In genomic region chr4:109574931-109575804, GRCh38 we compare ENCODE assay signal across 1 cellular context.
TF ChIP-seq lines count a peak whose summit lies in the region.

No MANE protein-coding gene starts in this region.

TF ChIP-seq in HEK293, 187 proteins besides CTCF, POLR2A, EP300 and RAD21 (continued from another document):
- TF ChIP-seq TSHZ1 (tag by site-specific recombination; IDR thresholded peaks at IDR 0.05; ENCODE audit: borderline replicate concordance): peak; percentile 42; the same call in 1 of the 2 replicates
